28 cellular contexts compared by ENCODE assay signal in genomic region chr16:50182441-50182840, GRCh38.
"Had no signal": no experiment of that assay in that cellular context is flagged by ENCODE, and none has a peak within 500 bp of the region (broad histone marks: within the 10 kb centered on the region; RNA-seq: fewer than 3 reads in every experiment).

No MANE protein-coding gene starts in this region.

- H3K4me3 ChIP-seq: coronary artery, esophagus muscularis mucosa, gastroesophageal sphincter, heart left ventricle, hepatocyte, lung, neural progenitor cell, psoas muscle, skin epidermis, spleen, thoracic aorta, tibial nerve, upper lobe of left lung had no signal

- H3K9me3 Mint-ChIP-seq: naive thymus-derived CD4-positive, alpha-beta T cell; nephron; stimulated activated naive B cell treated with anti-CD40 and anti-IgM and Interleukin-4, amounts not matched to agents 10 μg/mL and 1 μg/mL and 100 μg/mL, for 72 hours; stimulated activated naive CD8-positive, alpha-beta T cell treated with anti-CD3 and anti-CD28 coated beads, Interleukin-15, Interleukin-2, amounts not matched to agents 100 ng/mL and 50 ng/mL, for 24 hours had no signal

- FAIRE-seq: endothelial cell of umbilical vein, kidney, urothelium cell line had no signal

- H3K36me3 ChIP-seq: esophagus muscularis mucosa, gastroesophageal sphincter, neural progenitor cell, spleen, thoracic aorta, tibial nerve, upper lobe of left lung had no signal

- H3K27ac ChIP-seq: coronary artery, esophagus muscularis mucosa, foreskin keratinocyte, gastroesophageal sphincter, hepatocyte, neural progenitor cell, psoas muscle, skin epidermis, spleen, tibial nerve, upper lobe of left lung had no signal

- H3K9ac ChIP-seq: neural progenitor cell had no signal

- DNase-seq: dermis blood vessel endothelial cell; effector memory CD4-positive, alpha-beta T cell; foreskin keratinocyte; heart left ventricle; kidney; mesendoderm; midbrain; naive thymus-derived CD4-positive, alpha-beta T cell; psoas muscle; right cardiac atrium; spleen; stimulated activated CD4-positive, alpha-beta T cell treated with anti-CD3 and anti-CD28 coated beads, Interleukin-4, amount 100 ng/mL, for 4 hours; stimulated activated naive B cell treated with anti-CD40 and anti-IgM and Interleukin-4, amounts not matched to agents 10 μg/mL and 1 μg/mL and 100 μg/mL, for 72 hours; upper lobe of left lung had no signal

- H3K27me3 ChIP-seq: esophagus muscularis mucosa, foreskin keratinocyte, gastroesophageal sphincter, heart left ventricle, hepatocyte, neural progenitor cell, spleen, tibial nerve, upper lobe of left lung had no signal

- H3K4me3 Mint-ChIP-seq: nephron; neural progenitor cell; stimulated activated naive B cell treated with anti-CD40 and anti-IgM and Interleukin-4, amounts not matched to agents 10 μg/mL and 1 μg/mL and 100 μg/mL, for 72 hours; stimulated activated naive CD8-positive, alpha-beta T cell treated with anti-CD3 and anti-CD28 coated beads, Interleukin-15, Interleukin-2, amounts not matched to agents 100 ng/mL and 50 ng/mL, for 24 hours had no signal

- H3K27ac Mint-ChIP-seq: neural progenitor cell; stimulated activated naive B cell treated with anti-CD40 and anti-IgM and Interleukin-4, amounts not matched to agents 10 μg/mL and 1 μg/mL and 100 μg/mL, for 72 hours; stimulated activated naive CD8-positive, alpha-beta T cell treated with anti-CD3 and anti-CD28 coated beads, Interleukin-15, Interleukin-2, amounts not matched to agents 100 ng/mL and 50 ng/mL, for 24 hours had no signal

- ATAC-seq: gastroesophageal sphincter; heart left ventricle; left lobe of liver; naive thymus-derived CD4-positive, alpha-beta T cell; psoas muscle; right cardiac atrium; stimulated activated naive B cell treated with anti-CD40 and anti-IgM and Interleukin-4, amounts not matched to agents 10 μg/mL and 1 μg/mL and 100 μg/mL, for 72 hours had no signal

- H3K4me1 ChIP-seq: neural progenitor cell, psoas muscle had no signal

- H3K9me3 ChIP-seq: gastroesophageal sphincter, psoas muscle, spleen, thoracic aorta, tibial nerve, upper lobe of left lung had no signal

- H3K27me3 Mint-ChIP-seq: naive thymus-derived CD4-positive, alpha-beta T cell; stimulated activated naive B cell treated with anti-CD40 and anti-IgM and Interleukin-4, amounts not matched to agents 10 μg/mL and 1 μg/mL and 100 μg/mL, for 72 hours; stimulated activated naive CD8-positive, alpha-beta T cell treated with anti-CD3 and anti-CD28 coated beads, Interleukin-15, Interleukin-2, amounts not matched to agents 100 ng/mL and 50 ng/mL, for 24 hours had no signal
